31 cellular contexts compared by ENCODE assay signal in genomic region chr4:117740736-117741135, GRCh38.
"Had no signal": no experiment of that assay in that cellular context is flagged by ENCODE, and none has a peak within 500 bp of the region (broad histone marks: within the 10 kb centered on the region; RNA-seq: fewer than 3 reads in every experiment).

No MANE protein-coding gene starts in this region.

- DNase-seq: activated B cell treated with CpG ODN at 0.5 μM for 24 hours; activated CD4-positive, alpha-beta T cell treated with anti-CD3 and anti-CD28 coated beads for 4 hours; activated CD4-positive, CD25-positive, alpha-beta regulatory T cell treated with anti-CD3 and anti-CD28 coated beads, Interleukin-2, amount 50 U/mL, for 72 hours; activated CD8-positive, alpha-beta T cell treated with anti-CD3 and anti-CD28 coated beads for 36 hours; activated effector memory CD4-positive, alpha-beta T cell treated with anti-CD3 and anti-CD28 coated beads, Interleukin-2, amount 50 U/mL, for 16 hours; activated naive CD4-positive, alpha-beta T cell; activated naive CD4-positive, alpha-beta T cell treated with anti-CD3 and anti-CD28 coated beads, Interleukin-2, amount 50 U/mL, for 16 hours; activated naive CD8-positive, alpha-beta T cell treated with anti-CD3 and anti-CD28 coated beads for 36 hours; activated T-cell treated with anti-CD3 and anti-CD28 coated beads, Interleukin-2, amount 50 U/mL, for 1 hour; activated T-cell treated with anti-CD3 and anti-CD28 coated beads, Interleukin-2, amount 50 U/mL, for 72 hours; amniotic stem cell; aorta; brain microvascular endothelial cell; central memory CD4-positive, alpha-beta T cell; IMR-90; Karpas-422; MG63; NCI-H1105; NCI-H1417 treated with DMSO at 0.1 percent for 48 hours; NCI-H187 treated with DMSO at 0.1 percent for 48 hours; NCI-H2081; NCI-H345; NCI-H524 treated with DMSO at 0.1 percent for 48 hours; SHP77; SW 1271; T-helper 1 cell; T-helper 2 cell; T-helper 9 cell had no signal

- ATAC-seq: activated CD8-positive, alpha-beta T cell treated with anti-CD3 and anti-CD28 coated beads for 36 hours; activated T-cell treated with anti-CD3 and anti-CD28 coated beads, Interleukin-2, amount 50 U/mL, for 72 hours; activated T-helper 17 cell treated with anti-CD3 and anti-CD28 coated beads, Interleukin-2, amount 50 U/mL, for 72 hours; K562; Panc1 had no signal
